ENCODE assay signal across 8 cellular contexts in the genomic region with DNA sequence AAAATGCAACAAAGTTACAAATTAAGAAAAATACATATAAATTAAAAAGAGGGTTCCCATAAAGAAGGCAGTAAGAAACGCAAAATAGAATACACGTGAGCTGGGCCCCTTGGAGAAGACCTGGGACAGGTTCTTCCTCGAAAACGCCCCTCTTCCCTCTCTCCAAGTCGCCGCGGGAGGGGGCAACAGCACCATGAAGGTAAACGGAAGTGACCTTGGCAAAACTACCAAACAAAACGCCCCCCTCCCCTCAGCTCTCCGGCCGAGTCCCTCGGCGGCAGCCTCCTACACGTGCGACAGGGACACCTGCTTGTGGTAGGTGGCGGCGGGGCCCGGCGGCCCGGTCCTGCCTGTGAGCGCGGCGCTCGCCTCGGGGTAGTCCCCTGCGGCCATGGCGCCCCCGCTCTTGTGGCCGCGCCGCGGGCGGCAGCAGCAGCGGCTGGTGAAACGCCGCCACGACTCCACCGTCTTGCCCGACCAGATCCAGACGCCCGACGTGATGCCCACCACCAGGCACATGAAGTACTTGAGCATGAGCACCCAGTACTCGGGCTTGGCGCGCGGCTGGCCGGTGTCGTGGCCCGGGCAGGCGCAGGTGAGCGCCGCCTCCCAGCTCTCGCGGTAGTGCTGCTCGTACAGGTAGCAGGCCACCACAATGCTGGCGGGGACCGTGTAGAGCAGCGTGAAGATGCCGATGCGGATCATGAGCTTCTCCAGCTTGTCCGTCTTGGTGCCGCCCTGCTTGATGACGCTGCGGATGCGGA. TPM values are rescaled to one million over a fixed set of nuclear protein-coding genes. Genes with fewer than 3 reads are reported as not detected.
DNase-seq lines count a peak whose midpoint lies in the region; TF ChIP-seq lines count a peak whose summit lies in the region.

No MANE protein-coding gene starts in this region.

- peak overlapping the region; percentile 78 for H3K27ac ChIP-seq in muscle layer of duodenum (ENCODE audit: low read length)
- no peak overlapping the region for H3K27ac ChIP-seq in A673 (ENCODE audit: low read depth, low read length, poor library complexity, severe bottlenecking)
- no peak overlapping the region for H3K27ac ChIP-seq in SJCRH30

- peaks cover 9 to 12% of the 10 kb centered on the region in 2 donors for H3K36me3 ChIP-seq in muscle layer of duodenum (ENCODE audit: control insufficient read depth in 1 of 2, insufficient read depth in 2 of 2, low read length in 2 of 2)
- no peaks in the 10 kb centered on the region for H3K36me3 ChIP-seq in A673 (ENCODE audit: insufficient read depth, low read length, poor library complexity, severe bottlenecking)
- H3K36me3 ChIP-seq in SJCRH30: no peaks in the 10 kb centered on the region

- peak; percentile 16 for DNase-seq in CD1c-positive myeloid dendritic cell (ENCODE audit: extremely low spot score)
- peak; percentile 71 for DNase-seq in HT-29 (ENCODE audit: low spot score)
- DNase-seq in choroid plexus epithelial cell (ENCODE audit: low read depth): no peak
- no peak for DNase-seq in A673 (ENCODE audit: low spot score)
- DNase-seq in EL: no peak
- no peak for DNase-seq in T1000 (lab: John Stamatoyannopoulos, UW)
- no peak for DNase-seq in SJCRH30

- POLR2A ChIA-PET in A673 (lab: Charles Lee; ENCODE audit: low non-redundant PET): no interaction called here

- H3K27me3 ChIP-seq in muscle layer of duodenum (ENCODE audit: low read depth, low read length) (no peaks in the 10 kb centered on the region), A673 (replicated peaks; ENCODE audit: insufficient read depth, low read depth, low read length, poor library complexity) (no peaks in the 10 kb centered on the region), SJCRH30 (no peaks in the 10 kb centered on the region)

- H3K9me3 ChIP-seq in muscle layer of duodenum (ENCODE audit: control insufficient read depth in 1 of 2, low read length in 2 of 2): no peaks in the 10 kb centered on the region
- H3K9me3 ChIP-seq in A673 (ENCODE audit: low read depth, low read length, poor library complexity, severe bottlenecking): no peaks in the 10 kb centered on the region
- H3K9me3 ChIP-seq in SJCRH30 (replicated peaks): no peaks in the 10 kb centered on the region

- intact Hi-C loops in A673 (cut with micrococcal nuclease; ENCODE audit: unreplicated experiment): loop anchor here (5.0 kb wide), 2 partner anchors 140 to 305 kb away; a partner anchor contains a TSS

- CTCF ChIA-PET in A673 (lab: Charles Lee): no interaction called here

- BruUV-seq in A673 (replicated peaks; lab: Mats Ljungman, UMichigan): no TSS peak

- peak overlapping the region; percentile 43 for H3K4me3 ChIP-seq in choroid plexus epithelial cell (ENCODE audit: low read depth, low read length)
- H3K4me3 ChIP-seq in muscle layer of duodenum (ENCODE audit: low read depth in 1 of 2, low read length in 2 of 2): peak overlapping the region; percentile 90 to 96
- no peak overlapping the region for H3K4me3 ChIP-seq in A673 (ENCODE audit: low read depth, low read length, poor library complexity, severe bottlenecking)
- H3K4me3 ChIP-seq in SJCRH30: no peak overlapping the region

- TF ChIP-seq CTCF in choroid plexus epithelial cell (conservative IDR thresholded peaks at IDR 0.05; ENCODE audit: low read depth, low read length): no peak
- no peak for TF ChIP-seq CTCF in A673 (conservative IDR thresholded peaks at IDR 0.05; ENCODE audit: low read depth, low read length)

- H3K4me1 ChIP-seq in muscle layer of duodenum (ENCODE audit: control insufficient read depth in 1 of 2, insufficient read depth in 2 of 2, low read length in 2 of 2) (peaks cover 0 to 45% of the 10 kb centered on the region in 2 donors), A673 (ENCODE audit: insufficient read depth, low read length, poor library complexity, severe bottlenecking) (peaks cover 7% of the 10 kb centered on the region), SJCRH30 (no peaks in the 10 kb centered on the region)

RNA-seq across cellular contexts. Expression of a gene that starts 2.8 kb away (rescaled TPM):
- total RNA-seq in HT-29 (2014; rRNA removed; shearing (Covaris generic)): 24.0 and 29.2 TPM in 2 replicates
- 0.86 and 1.8 TPM in 2 replicates for total RNA-seq in A673 (2021)
- total RNA-seq in SJCRH30 (2014; rRNA removed; shearing (Covaris generic)): 4.2 and 4.3 TPM in 2 replicates

RNA-seq across cellular contexts. Expression of a gene that starts 55.4 kb away (rescaled TPM):
- 3.2 and 4.7 TPM in 2 replicates for total RNA-seq in HT-29 (2014; rRNA removed; shearing (Covaris generic))
- 8.7 and 12.8 TPM in 2 replicates for total RNA-seq in A673 (2021)
- total RNA-seq in SJCRH30 (2014; rRNA removed; shearing (Covaris generic)): 6.5 and 7.1 TPM in 2 replicates

Comparison
In these comparisons a context has a peak if more than half of its experiments do, and no peak if none do; other contexts are left out.
1. DNase-seq: peak in CD1c-positive myeloid dendritic cell (single experiment) and HT-29 (single experiment); none in choroid plexus epithelial cell (single experiment), A673 (single experiment), EL (single experiment), T1000 (single experiment) and SJCRH30 (0 of 2).
2. H3K4me3 ChIP-seq: peak in choroid plexus epithelial cell (single experiment) and muscle layer of duodenum (2 of 2); none in A673 (single experiment) and SJCRH30 (single experiment).